In the genomic region with DNA sequence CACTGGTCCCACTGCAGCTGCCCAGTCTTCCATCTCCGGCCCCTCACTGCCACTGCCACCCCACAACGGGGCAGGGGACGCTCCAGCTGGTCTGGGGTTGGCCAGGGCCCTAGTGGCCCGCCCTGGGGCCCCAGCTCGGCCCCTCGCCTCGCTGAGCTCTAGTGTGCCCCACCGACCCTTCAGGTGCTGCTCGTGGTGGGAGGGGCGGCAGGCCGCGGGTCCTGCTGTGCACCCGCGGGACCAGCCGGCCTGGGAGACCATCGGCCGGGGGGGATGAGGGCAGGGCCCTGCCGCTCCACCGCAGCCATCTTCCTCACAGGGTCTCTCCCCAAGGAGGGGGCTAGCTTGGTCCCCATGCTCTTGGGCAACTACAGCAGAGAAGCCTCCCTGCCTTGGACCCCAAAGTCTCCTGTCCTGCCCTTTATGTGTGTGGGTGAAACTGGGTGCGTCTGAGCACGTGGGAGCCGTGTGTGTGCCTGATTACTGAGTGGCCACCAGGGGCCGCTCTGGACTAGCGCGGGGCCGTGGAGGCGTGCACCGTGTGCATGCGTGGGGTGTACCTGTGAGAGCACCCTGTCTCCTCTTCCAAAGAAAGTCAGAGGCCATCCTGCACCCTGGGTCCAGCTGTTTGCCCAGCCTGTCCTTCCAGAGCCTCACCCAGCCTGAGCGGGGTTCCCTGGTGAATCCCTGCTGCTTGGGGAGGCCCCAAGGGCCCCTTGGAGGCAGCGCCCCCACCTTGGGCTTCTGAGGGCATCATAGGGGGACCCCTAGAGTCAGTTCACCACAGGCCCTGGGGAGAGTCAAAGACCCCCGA, we compare ENCODE assay signal across 8 cellular contexts. TPM values are rescaled to one million over a fixed set of nuclear protein-coding genes. Genes with fewer than 3 reads are reported as not detected.
DNase-seq lines count a peak whose midpoint lies in the region; ATAC-seq and TF ChIP-seq lines count a peak whose summit lies in the region.

No MANE protein-coding gene starts in this region.

- H4K20me1 ChIP-seq in mammary epithelial cell (ENCODE audit: insufficient read depth, low read length), result no peaks in the 10 kb centered on the region

- ATAC-seq in left colon (peak; percentile 95), HG02970 (IDR thresholded peaks at IDR 0.05; ENCODE audit: low FRiP score, unreplicated experiment) (no peak)

- no peaks in the 10 kb centered on the region for H3K79me2 ChIP-seq in mammary epithelial cell (ENCODE audit: insufficient read depth, low read length)

- H3K27me3 ChIP-seq in WERI-Rb-1 (ENCODE audit: insufficient read depth, low read depth, severe bottlenecking) (no peaks in the 10 kb centered on the region), mammary epithelial cell (ENCODE audit: insufficient read depth, low read length) (no peaks in the 10 kb centered on the region)

- peak overlapping the region; percentile 59 for H2AFZ ChIP-seq in mammary epithelial cell (ENCODE audit: low read depth, low read length)

- H3K36me3 ChIP-seq in WERI-Rb-1 (no peaks in the 10 kb centered on the region), mammary epithelial cell (ENCODE audit: insufficient read depth, low read length) (no peaks in the 10 kb centered on the region)

- in situ Hi-C loops in Caki2 (cut with HindIII; ENCODE audit: low pct_unique_long_range_greater_than_20kb, low sequenced_read_pairs) (no loop called here), mammary epithelial cell (cut with MboI; ENCODE audit: low sequenced_read_pairs in 2 of 2) (no loop called here)

- H3K4me3 ChIP-seq in WERI-Rb-1 (ENCODE audit: low read depth, low read length) (no peak overlapping the region), mammary epithelial cell (replicated peaks in 1 of 3; ENCODE audit: insufficient read depth in 1 of 3, low read depth in 2 of 3, low read length in 3 of 3) (no peak overlapping the region)

- CTCF ChIA-PET in mammary epithelial cell (lab: Charles Lee; ENCODE audit: low non-redundant PET), result no interaction called here

- dilution Hi-C loops in mammary epithelial cell (cut with HindIII; ENCODE audit: low sequenced_read_pairs), result no loop called here

- no TSS peak for BruUV-seq in mammary epithelial cell (replicated peaks; lab: Mats Ljungman, UMichigan)

- DNase-seq in Caki2 (ENCODE audit: low read depth) (peak; percentile 32), LHCN-M2 (ENCODE audit: low read depth) (peak; percentile 40), WERI-Rb-1 (peak; percentile 55), mammary epithelial cell (peak; percentile 40), left colon (peak; percentile 31 to 59), NCI-H2227 treated with DMSO at 0.1 percent for 48 hours (lab: John Stamatoyannopoulos, UW) (no peak)
- DNase-seq in stimulated activated CD4-positive, alpha-beta T cell treated with anti-CD3 and anti-CD28 coated beads, TNF-alpha, amount 100 ng/mL, for 48 hours (ENCODE audit: low read depth in 3 of 3), result peak; percentile 27 to 38 (median 37)

- peak; percentile 98 for TF ChIP-seq CTCF in WERI-Rb-1 (IDR thresholded peaks at IDR 0.05; ENCODE audit: low read depth, low read length)
- peak; percentile 86 to 99 for TF ChIP-seq CTCF in mammary epithelial cell (conservative IDR thresholded peaks at IDR 0.05 in 1 of 2, IDR thresholded peaks at IDR 0.05 in 1 of 2; ENCODE audit: extremely low read depth in 1 of 2, insufficient read depth in 1 of 2, low read depth in 1 of 2, low read length in 2 of 2)

- peak overlapping the region; percentile 5 for H3K4me2 ChIP-seq in mammary epithelial cell (ENCODE audit: insufficient read depth, low read depth, low read length)

- H3K9ac ChIP-seq in mammary epithelial cell (ENCODE audit: insufficient read depth, low read length), result no peak overlapping the region

- 7% methylated on average over 3 of the region's 32 CpGs for WGBS in mammary epithelial cell (ENCODE audit: low coverage, missing lambda C conversion rate)

- intact Hi-C loops in mammary epithelial cell (cut with micrococcal nuclease), result loop anchor here (2.0 kb wide), 1 partner anchor 43 kb away; no protein-coding TSS in a partner anchor
- intact Hi-C loops in left colon (cut with DNase I, micrococcal nuclease), result no loop called here

- H3K27ac ChIP-seq in WERI-Rb-1 (no peak overlapping the region), mammary epithelial cell (ENCODE audit: insufficient read depth, low read depth, low read length) (no peak overlapping the region)

- peaks cover 11% of the 10 kb centered on the region for H3K4me1 ChIP-seq in mammary epithelial cell (ENCODE audit: insufficient read depth, low read length)

- H3K9me3 ChIP-seq in WERI-Rb-1 (ENCODE audit: severe bottlenecking), result no peaks in the 10 kb centered on the region
- no peaks in the 10 kb centered on the region for H3K9me3 ChIP-seq in mammary epithelial cell (replicated peaks; ENCODE audit: insufficient read depth, low read length)

RNA-seq across cellular contexts. Expression of a gene that starts 6.0 kb away (rescaled TPM):
- total RNA-seq in Caki2 (2014; rRNA removed; shearing (Covaris generic); ENCODE audit: low replicate concordance), result not detected in 2 replicates
- not detected in 2 replicates for total RNA-seq in LHCN-M2 (2014; rRNA removed)
- not detected for polyA plus RNA-seq in LHCN-M2 (2012)
- not detected for total RNA-seq in mammary epithelial cell
- polyA plus RNA-seq in mammary epithelial cell, result not detected
- not detected for polyA minus RNA-seq in mammary epithelial cell
- total RNA-seq in left colon, result 1 to 10 TPM in 1 of 2 donors, under 1 TPM in 1; 0.89 to 1.5 TPM

RNA-seq across cellular contexts. Expression of a gene that starts 51.4 kb away (rescaled TPM):
- total RNA-seq in Caki2 (2014; rRNA removed; shearing (Covaris generic); ENCODE audit: low replicate concordance), result 20.3 and 25.6 TPM in 2 replicates
- total RNA-seq in LHCN-M2 (2014; rRNA removed), result 12.3 and 13.5 TPM in 2 replicates
- 19.7 TPM for polyA plus RNA-seq in LHCN-M2 (2012)
- 10 to 100 TPM; 20.8 to 28.9 TPM for total RNA-seq in mammary epithelial cell
- 32.4 TPM for polyA plus RNA-seq in mammary epithelial cell
- polyA minus RNA-seq in mammary epithelial cell, result 50.6 TPM
- total RNA-seq in left colon, result 10 to 100 TPM; 20.1 to 21.3 TPM

RNA-seq across cellular contexts. Expression of a gene that starts 59.4 kb away (rescaled TPM):
- 1.1 and 2.3 TPM in 2 replicates for total RNA-seq in Caki2 (2014; rRNA removed; shearing (Covaris generic); ENCODE audit: low replicate concordance)
- total RNA-seq in LHCN-M2 (2014; rRNA removed) (0.58 and 0.75 TPM in 2 replicates), mammary epithelial cell (10 to 100 TPM in 1 of 2 donors, 1 to 10 TPM in 1; 3.5 to 12.9 TPM), left colon (1 to 10 TPM; 4.4 to 4.8 TPM)
- 1.3 TPM for polyA plus RNA-seq in LHCN-M2 (2012)
- polyA plus RNA-seq in mammary epithelial cell, result 3.3 TPM
- polyA minus RNA-seq in mammary epithelial cell, result 2.9 TPM
